15 cellular contexts compared by ENCODE assay signal in the genomic region with DNA sequence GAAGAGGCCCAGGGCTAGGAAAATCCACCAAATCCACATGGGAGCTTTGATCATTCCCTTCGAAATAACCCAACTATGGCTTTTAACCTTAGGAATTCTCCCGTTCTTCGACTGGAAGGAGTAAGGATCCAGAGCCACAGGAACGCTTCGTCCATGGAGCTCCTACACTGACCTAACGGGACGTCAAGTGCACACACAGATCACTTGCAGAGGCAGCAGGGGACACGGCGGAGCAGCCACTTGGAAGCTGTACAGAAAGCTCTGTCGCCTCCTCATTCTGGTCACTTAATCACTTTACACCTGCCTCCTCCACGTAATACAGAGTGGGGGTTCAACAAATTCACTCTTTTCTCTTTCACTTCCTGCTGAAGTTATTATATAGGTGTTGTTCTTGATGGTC. TPM values are rescaled to one million over a fixed set of nuclear protein-coding genes. Genes with fewer than 3 reads are reported as not detected.
DNase-seq lines count a peak whose midpoint lies in the region; ATAC-seq and TF ChIP-seq lines count a peak whose summit lies in the region.
"Had no signal": no experiment of that assay in that cellular context is flagged by ENCODE, and none has a peak within 500 bp of the region (broad histone marks: within the 10 kb centered on the region; RNA-seq: fewer than 3 reads in every experiment).

No MANE protein-coding gene starts in this region.

- H2BK120ac ChIP-seq in mesendoderm (ENCODE audit: low read depth, low read length) = no peak overlapping the region

- no peaks in the 10 kb centered on the region for H3K27me3 Mint-ChIP-seq in T-helper 17 cell
- H3K27me3 Mint-ChIP-seq: CD4-positive, CD25-positive, alpha-beta regulatory T cell; CD8-positive, alpha-beta memory T cell had no signal

- no peak for TF ChIP-seq CTCF in left ventricle myocardium inferior (IDR thresholded peaks at IDR 0.05; ENCODE audit: borderline replicate concordance)

- H3K4me2 ChIP-seq in mesendoderm (ENCODE audit: low read length) = no peak overlapping the region

- H4K8ac ChIP-seq in mesendoderm (ENCODE audit: low read depth, low read length) = no peak overlapping the region

- peak overlapping the region; percentile 12 for H3K4me3 Mint-ChIP-seq in T-helper 17 cell
- H3K4me3 Mint-ChIP-seq: CD4-positive, CD25-positive, alpha-beta regulatory T cell; CD8-positive, alpha-beta memory T cell; H9 had no signal

- no peak overlapping the region for H4K5ac ChIP-seq in mesendoderm (ENCODE audit: low read length)

- H2BK5ac ChIP-seq in mesendoderm (ENCODE audit: low read length) = no peak overlapping the region

- no peak for ATAC-seq in left ventricle myocardium superior
- ATAC-seq in T-helper 17 cell = no peak

- peaks cover 18% of the 10 kb centered on the region for H3K4me1 Mint-ChIP-seq in T-helper 17 cell

- H3K18ac ChIP-seq in mesendoderm (ENCODE audit: low read length) = no peak overlapping the region

- no peak overlapping the region for H3K9ac ChIP-seq in mesendoderm (ENCODE audit: low read length)

- H3K79me2 ChIP-seq in mesendoderm (ENCODE audit: control insufficient read depth, insufficient read depth, low read length) = no peaks in the 10 kb centered on the region

- intact Hi-C loops in left ventricle myocardium superior (cut with micrococcal nuclease) (no loop called here), left ventricle myocardium inferior (cut with micrococcal nuclease) (no loop called here)

- H3K4ac ChIP-seq in mesendoderm (ENCODE audit: low read depth, low read length) = no peak overlapping the region

- WGBS in mesendoderm (ENCODE audit: extremely low coverage, insufficient coverage, low lambda C conversion rate) = no CpG with 5 or more reads among the region's 11 CpGs

- peaks cover 2% of the 10 kb centered on the region for H3K36me3 Mint-ChIP-seq in T-helper 17 cell (ENCODE audit: low read depth)

- no peak overlapping the region for H2AK5ac ChIP-seq in mesendoderm (ENCODE audit: low read length)

- peaks cover 39% of the 10 kb centered on the region for H3K4me1 ChIP-seq in left ventricle myocardium inferior
- no peaks in the 10 kb centered on the region for H3K4me1 ChIP-seq in mesendoderm (ENCODE audit: control insufficient read depth, low read depth, low read length)
- H3K4me1 ChIP-seq: BE2C had no signal

- peak overlapping the region; percentile 59 for H3K23ac ChIP-seq in mesendoderm (ENCODE audit: low read length)

- peak overlapping the region; percentile 31 for H3K56ac ChIP-seq in mesendoderm (ENCODE audit: low read length)

- H3K27ac ChIP-seq in left ventricle myocardium inferior (replicated peaks) = no peak overlapping the region
- H3K27ac ChIP-seq in mesendoderm (ENCODE audit: low read depth, low read length) = no peak overlapping the region

- H3K27me3 ChIP-seq in left ventricle myocardium inferior (ENCODE audit: low read depth) (no peaks in the 10 kb centered on the region), mesendoderm (ENCODE audit: insufficient read depth, low read length, poor library complexity) (no peaks in the 10 kb centered on the region)
- H3K27me3 ChIP-seq: BE2C had no signal

- H3K4me3 ChIP-seq in left ventricle myocardium inferior (no peak overlapping the region), mesendoderm (ENCODE audit: low read length) (no peak overlapping the region)

- H3K9me3 ChIP-seq in left ventricle myocardium inferior (replicated peaks) = no peaks in the 10 kb centered on the region
- no peaks in the 10 kb centered on the region for H3K9me3 ChIP-seq in T-helper 17 cell (ENCODE audit: control insufficient read depth, low read length, poor library complexity, severe bottlenecking)
- H3K9me3 ChIP-seq: BE2C had no signal

- H3K36me3 ChIP-seq in left ventricle myocardium inferior (no peaks in the 10 kb centered on the region), mesendoderm (ENCODE audit: control insufficient read depth, insufficient read depth, low read length) (no peaks in the 10 kb centered on the region)
- H3K36me3 ChIP-seq: BE2C had no signal

- H3K27ac Mint-ChIP-seq in T-helper 17 cell = no peak overlapping the region

- DNase-seq in left ventricle myocardium superior (peak; percentile 39), left ventricle myocardium inferior (no peak), T-helper 17 cell (no peak), mesendoderm (no peak), DMS153 (lab: John Stamatoyannopoulos, UW) (no peak), NCI-H524 treated with DMSO at 0.1 percent for 48 hours (lab: John Stamatoyannopoulos, UW) (no peak), iPS-NIHi7 (ENCODE audit: extremely low spot score) (no peak)
- DNase-seq: ACHN; BE2C; CD4-positive, CD25-positive, alpha-beta regulatory T cell; CD8-positive, alpha-beta memory T cell; COR-L47; DMS 273 treated with DMSO at 0.1 percent for 48 hours; GDM1; H9 had no signal

- H2BK15ac ChIP-seq in mesendoderm (replicated peaks; ENCODE audit: low read depth) = no peak overlapping the region

- no peaks in the 10 kb centered on the region for H3K79me1 ChIP-seq in mesendoderm (ENCODE audit: low read length)

RNA-seq across cellular contexts. Expression of a gene that starts 43.9 kb away (rescaled TPM):
- total RNA-seq in left ventricle myocardium superior (58.8 TPM), left ventricle myocardium inferior (39.2 TPM), T-helper 17 cell (10 to 100 TPM; 60.1 to 72.5 TPM)
- 98.5 TPM for polyA plus RNA-seq in mesendoderm (2013, experiment 1 of 2)
- polyA plus RNA-seq in mesendoderm (2013, experiment 2 of 2) = 104 TPM
